Comparison of ENCODE assay signal across 24 cellular contexts in the genomic region with DNA sequence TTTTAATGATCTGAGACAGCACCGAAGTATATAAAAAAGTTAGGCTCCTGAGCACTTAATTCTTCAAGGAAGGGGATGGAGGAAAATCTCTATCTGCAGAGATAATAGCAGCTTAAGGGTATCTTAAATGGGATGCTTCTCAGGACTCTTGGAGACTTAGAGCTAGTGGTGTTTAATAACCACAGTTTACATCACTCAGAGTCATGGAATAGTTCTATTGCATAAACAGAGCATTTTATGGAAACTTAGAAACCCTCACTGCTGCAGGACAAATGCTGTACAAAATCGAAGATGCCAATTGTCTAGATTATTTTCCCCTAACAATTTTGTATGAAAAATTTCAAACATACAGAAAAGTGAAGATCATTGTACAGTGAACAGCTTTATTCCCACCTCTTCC.
"Had no signal": no experiment of that assay in that cellular context is flagged by ENCODE, and none has a peak within 500 bp of the region (broad histone marks: within the 10 kb centered on the region; RNA-seq: fewer than 3 reads in every experiment).

No MANE protein-coding gene starts in this region.

- H3K27ac ChIP-seq: esophagus squamous epithelium, gastrocnemius medialis, neural progenitor cell, parathyroid adenoma, right atrium auricular region, sigmoid colon, spleen, testis, tibial artery, upper lobe of left lung had no signal

- H3K4me2 ChIP-seq: neural progenitor cell had no signal

- H3K36me3 ChIP-seq: esophagus squamous epithelium, gastrocnemius medialis, right atrium auricular region, sigmoid colon, tibial artery, upper lobe of left lung had no signal

- H3K4me1 ChIP-seq: parathyroid adenoma, testis had no signal

- H3K4me3 ChIP-seq: esophagus squamous epithelium, gastrocnemius medialis, lung, mucosa of descending colon, neural progenitor cell, right atrium auricular region, sigmoid colon, spleen, testis, tibial artery, upper lobe of left lung had no signal

- H3K9me3 ChIP-seq: esophagus squamous epithelium, gastrocnemius medialis, mucosa of descending colon, right atrium auricular region, sigmoid colon, testis, tibial artery, upper lobe of left lung had no signal

- H2AFZ ChIP-seq: neural progenitor cell, parathyroid adenoma had no signal

- DNase-seq: cortex of kidney; effector memory CD8-positive, alpha-beta T cell; erythroblast; esophagus squamous epithelium; foreskin fibroblast; gastrocnemius medialis; head of caudate nucleus; kidney; mucosa of descending colon; naive thymus-derived CD4-positive, alpha-beta T cell; sigmoid colon; spleen; stimulated activated CD4-positive, alpha-beta T cell treated with anti-CD3 and anti-CD28 coated beads, Interleukin-4, amount 100 ng/mL, for 4 hours; stimulated activated naive CD8-positive, alpha-beta T cell treated with anti-CD3 and anti-CD28 coated beads, Interleukin-15, Interleukin-2, amounts not matched to agents 100 U/mL and 50 U/mL, for 24 hours; substantia nigra; testis; tibial artery; upper lobe of left lung had no signal

- H3K27me3 ChIP-seq: esophagus squamous epithelium, gastrocnemius medialis, neural progenitor cell, right atrium auricular region, sigmoid colon, spleen, testis, tibial artery, upper lobe of left lung had no signal

- ATAC-seq: gastrocnemius medialis; left lobe of liver; mucosa of descending colon; naive thymus-derived CD4-positive, alpha-beta T cell; stimulated activated memory B cell treated with anti-CD40 and anti-IgM and Interleukin-4, amounts not matched to agents 10 μg/mL and 1 μg/mL and 100 μg/mL, for 72 hours; stimulated activated naive CD8-positive, alpha-beta T cell treated with anti-CD3 and anti-CD28 coated beads, Interleukin-15, Interleukin-2, amounts not matched to agents 100 U/mL and 50 U/mL, for 24 hours had no signal

- H3K9ac ChIP-seq: neural progenitor cell, parathyroid adenoma had no signal
